20 cellular contexts compared by ENCODE assay signal in genomic region chr1:146010126-146010738, GRCh38. TPM values are rescaled to one million over a fixed set of nuclear protein-coding genes. Genes with fewer than 3 reads are reported as not detected.
DNase-seq lines count a peak whose midpoint lies in the region; ATAC-seq and TF ChIP-seq lines count a peak whose summit lies in the region.
"Had no signal": no experiment of that assay in that cellular context is flagged by ENCODE, and none has a peak within 500 bp of the region (broad histone marks: within the 10 kb centered on the region; RNA-seq: fewer than 3 reads in every experiment).

No MANE protein-coding gene starts in this region.

- H3K27ac ChIP-seq in heart left ventricle (peak overlapping the region; percentile 26 to 70 (median 56)), lower lobe of right lung (peak overlapping the region; percentile 77), upper lobe of right lung (peak overlapping the region; percentile 75)
- H3K27ac ChIP-seq: thoracic aorta, WERI-Rb-1 had no signal

- intact Hi-C loops in heart left ventricle (cut with DNase I) = loop anchor here in 8 of 10 donors (5.0 to 10.0 kb wide), 6 partner anchors 98 to 163 kb away; partner anchors contain the start of genes NUDT17 (in 2 of the 8) and ITGA10 (in 1 of the 8)
- intact Hi-C loops in cardiac septum (cut with DNase I) = loop anchor here (2.0 kb wide), 1 partner anchor 117 kb away; no protein-coding TSS in a partner anchor
- intact Hi-C loops in lower lobe of right lung (cut with DNase I) = loop anchor here (5.0 kb wide), 1 partner anchor 33 kb away; no protein-coding TSS in a partner anchor
- intact Hi-C loops in upper lobe of right lung (cut with DNase I) = loop anchor here (5.0 to 10.0 kb wide), 3 partner anchors 33 to 155 kb away; partner anchors contain the start of gene PIAS3
- intact Hi-C loops in activated T-helper 2 cell treated with anti-CD3 and anti-CD28 coated beads, Interferon-gamma antibody, Interleukin-2, Interleukin-4, amounts not matched to agents 10 μg/mL and 5 μg/mL and 100 μg/mL, durations not matched to agents 14 hours and 24 hours and 36 hours (cut with micrococcal nuclease) = loop anchor here (5.0 kb wide), 1 partner anchor 163 kb away; the partner anchor contains the start of gene NUDT17

- WGBS in heart left ventricle, 4 donors = 76 to 89% (median 81%) methylated on average over 8 of the region's 8 CpGs

- no peak overlapping the region for H3K27ac Mint-ChIP-seq in activated T-helper 2 cell treated with anti-CD3 and anti-CD28 coated beads, Interferon-gamma antibody, Interleukin-2, Interleukin-4, amounts not matched to agents 10 μg/mL and 5 μg/mL and 100 μg/mL, durations not matched to agents 14 hours and 24 hours and 36 hours
- H3K27ac Mint-ChIP-seq: natural killer cell had no signal

- H3K36me3 ChIP-seq in heart left ventricle (no peaks in the 10 kb centered on the region), lower lobe of right lung (no peaks in the 10 kb centered on the region), upper lobe of right lung (no peaks in the 10 kb centered on the region)
- H3K36me3 ChIP-seq: HAP-1, thoracic aorta, WERI-Rb-1 had no signal

- H3K4me1 ChIP-seq in heart left ventricle (peaks cover 2 to 51% (median 20%) of the 10 kb centered on the region in 12 donors), lower lobe of right lung (peaks cover 67% of the 10 kb centered on the region), upper lobe of right lung (peaks cover 39% of the 10 kb centered on the region)
- H3K4me1 ChIP-seq: HAP-1 had no signal

- H3K27me3 ChIP-seq in heart left ventricle = no peaks in the 10 kb centered on the region
- no peaks in the 10 kb centered on the region for H3K27me3 ChIP-seq in lower lobe of right lung (ENCODE audit: low read depth)
- no peaks in the 10 kb centered on the region for H3K27me3 ChIP-seq in upper lobe of right lung
- H3K27me3 ChIP-seq: body of pancreas had no signal

- H3K9me3 Mint-ChIP-seq in activated T-helper 2 cell treated with anti-CD3 and anti-CD28 coated beads, Interferon-gamma antibody, Interleukin-2, Interleukin-4, amounts not matched to agents 10 μg/mL and 5 μg/mL and 100 μg/mL, durations not matched to agents 14 hours and 24 hours and 36 hours = no peaks in the 10 kb centered on the region
- H3K9me3 Mint-ChIP-seq: natural killer cell had no signal

- peaks cover 5% of the 10 kb centered on the region for H3K27me3 Mint-ChIP-seq in activated T-helper 2 cell treated with anti-CD3 and anti-CD28 coated beads, Interferon-gamma antibody, Interleukin-2, Interleukin-4, amounts not matched to agents 10 μg/mL and 5 μg/mL and 100 μg/mL, durations not matched to agents 14 hours and 24 hours and 36 hours (ENCODE audit: low read depth)

- no peak for TF ChIP-seq POLR2A in heart left ventricle (IDR thresholded peaks at IDR 0.05)

- DNase-seq in heart left ventricle = no peak
- no peak for DNase-seq in cardiac septum (ENCODE audit: low spot score)
- peak; percentile 68 for DNase-seq in lower lobe of right lung
- peak; percentile 72 for DNase-seq in upper lobe of right lung
- no peak for DNase-seq in activated T-helper 2 cell treated with anti-CD3 and anti-CD28 coated beads, Interferon-gamma antibody, Interleukin-2, Interleukin-4, amounts not matched to agents 10 μg/mL and 5 μg/mL and 100 μg/mL, durations not matched to agents 14 hours and 24 hours and 36 hours (ENCODE audit: low spot score)
- DNase-seq: activated gamma-delta T cell treated with Interleukin-2 at 50 U/mL for 16 hours, body of pancreas, MM.1S, natural killer cell, NCI-H1930, NCI-H524, SW 1271, WERI-Rb-1 had no signal

- peaks cover 29% of the 10 kb centered on the region for H3K4me1 Mint-ChIP-seq in activated T-helper 2 cell treated with anti-CD3 and anti-CD28 coated beads, Interferon-gamma antibody, Interleukin-2, Interleukin-4, amounts not matched to agents 10 μg/mL and 5 μg/mL and 100 μg/mL, durations not matched to agents 14 hours and 24 hours and 36 hours (ENCODE audit: low read depth)

- H3K4me3 ChIP-seq in heart left ventricle (no peak overlapping the region), lower lobe of right lung (peak overlapping the region; percentile 14), upper lobe of right lung (no peak overlapping the region)
- H3K4me3 ChIP-seq: body of pancreas, GM12878, HAP-1, thoracic aorta had no signal

- H3K4me3 Mint-ChIP-seq in activated T-helper 2 cell treated with anti-CD3 and anti-CD28 coated beads, Interferon-gamma antibody, Interleukin-2, Interleukin-4, amounts not matched to agents 10 μg/mL and 5 μg/mL and 100 μg/mL, durations not matched to agents 14 hours and 24 hours and 36 hours (ENCODE audit: low read depth) = no peak overlapping the region
- H3K4me3 Mint-ChIP-seq: natural killer cell had no signal

- no peak for TF ChIP-seq CTCF in heart left ventricle (IDR thresholded peaks at IDR 0.05)
- TF ChIP-seq CTCF in lower lobe of right lung (IDR thresholded peaks at IDR 0.05) = no peak
- TF ChIP-seq CTCF in upper lobe of right lung (IDR thresholded peaks at IDR 0.05) = no peak

- H3K36me3 Mint-ChIP-seq in activated T-helper 2 cell treated with anti-CD3 and anti-CD28 coated beads, Interferon-gamma antibody, Interleukin-2, Interleukin-4, amounts not matched to agents 10 μg/mL and 5 μg/mL and 100 μg/mL, durations not matched to agents 14 hours and 24 hours and 36 hours (ENCODE audit: low read depth) = no peaks in the 10 kb centered on the region
- H3K36me3 Mint-ChIP-seq: natural killer cell had no signal

- ATAC-seq in heart left ventricle (peak; percentile 35 to 65 (median 44)), lower lobe of right lung (peak; percentile 75 to 84), upper lobe of right lung (peak; percentile 78), GM19328 (IDR thresholded peaks at IDR 0.05; ENCODE audit: unreplicated experiment) (no peak)
- ATAC-seq: body of pancreas, GM12878, natural killer cell, Panc1 had no signal

- H3K9me3 ChIP-seq in heart left ventricle (no peaks in the 10 kb centered on the region), lower lobe of right lung (no peaks in the 10 kb centered on the region), upper lobe of right lung (no peaks in the 10 kb centered on the region)
- H3K9me3 ChIP-seq: body of pancreas, HAP-1, thoracic aorta had no signal

RNA-seq across cellular contexts. Expression of gene HJV, which starts 11.3 kb away (rescaled TPM):
- total RNA-seq in heart left ventricle = 100 to 1,000 TPM in 3 of 9 donors, 10 to 100 TPM in 6; 21.8 to 125 (median 79.5) TPM
- 10 to 100 TPM in 1 of 2 donors, under 1 TPM in 1; 0.62 to 37.7 TPM for polyA plus RNA-seq in heart left ventricle
- 73.8 TPM for total RNA-seq in cardiac septum
- total RNA-seq in lower lobe of right lung = not detected
- not detected for total RNA-seq in upper lobe of right lung
- not detected in 2 replicates for total RNA-seq in activated T-helper 2 cell treated with anti-CD3 and anti-CD28 coated beads, Interferon-gamma antibody, Interleukin-2, Interleukin-4, amounts not matched to agents 10 μg/mL and 5 μg/mL and 100 μg/mL, durations not matched to agents 14 hours and 24 hours and 36 hours
- total RNA-seq: activated CD8-positive, alpha-beta memory T cell treated with anti-CD3 and anti-CD28 coated beads for 36 hours; body of pancreas; GM12878; lower leg skin; natural killer cell; thoracic aorta had no signal
- polyA plus RNA-seq: GM12878 had no signal

RNA-seq across cellular contexts. Expression of gene TXNIP, which starts 13.9 kb away (rescaled TPM):
- total RNA-seq in heart left ventricle = 1,000 to 10,000 TPM in 4 of 9 donors, 100 to 1,000 TPM in 5; 489 to 1,925 (median 1,000) TPM
- 100 to 1,000 TPM; 222 to 597 TPM for polyA plus RNA-seq in heart left ventricle
- total RNA-seq in cardiac septum = 689 TPM
- 1,554 TPM for total RNA-seq in lower lobe of right lung
- total RNA-seq in upper lobe of right lung = 945 TPM
- 37.8 and 39.1 TPM in 2 replicates for total RNA-seq in activated T-helper 2 cell treated with anti-CD3 and anti-CD28 coated beads, Interferon-gamma antibody, Interleukin-2, Interleukin-4, amounts not matched to agents 10 μg/mL and 5 μg/mL and 100 μg/mL, durations not matched to agents 14 hours and 24 hours and 36 hours

RNA-seq across cellular contexts. Expression of gene POLR3GL, which starts 45.7 kb away (rescaled TPM):
- total RNA-seq in heart left ventricle (10 to 100 TPM; 30.2 to 45.7 (median 36.0) TPM), cardiac septum (36.8 TPM), lower lobe of right lung (25.4 TPM), upper lobe of right lung (21.4 TPM)
- polyA plus RNA-seq in heart left ventricle = 10 to 100 TPM; 45.8 to 69.4 TPM
- total RNA-seq in activated T-helper 2 cell treated with anti-CD3 and anti-CD28 coated beads, Interferon-gamma antibody, Interleukin-2, Interleukin-4, amounts not matched to agents 10 μg/mL and 5 μg/mL and 100 μg/mL, durations not matched to agents 14 hours and 24 hours and 36 hours = 13.2 and 14.7 TPM in 2 replicates

RNA-seq across cellular contexts. Expression of gene ANKRD34A, which starts 45.9 kb away (rescaled TPM):
- total RNA-seq in heart left ventricle (1 to 10 TPM; 1.0 to 3.5 (median 1.7) TPM), cardiac septum (2.9 TPM), lower lobe of right lung (0.41 TPM), upper lobe of right lung (0.69 TPM)
- polyA plus RNA-seq in heart left ventricle = 1 to 10 TPM in 1 of 2 donors, under 1 TPM in 1; 0.65 to 1.9 TPM
- 4.1 TPM in 2 replicates for total RNA-seq in activated T-helper 2 cell treated with anti-CD3 and anti-CD28 coated beads, Interferon-gamma antibody, Interleukin-2, Interleukin-4, amounts not matched to agents 10 μg/mL and 5 μg/mL and 100 μg/mL, durations not matched to agents 14 hours and 24 hours and 36 hours

RNA-seq across cellular contexts. Expression of gene LIX1L, which starts 52.4 kb away (rescaled TPM):
- 10 to 100 TPM; 21.7 to 31.5 (median 26.4) TPM for total RNA-seq in heart left ventricle
- 10 to 100 TPM in 1 of 2 donors, 1 to 10 TPM in 1; 7.0 to 13.4 TPM for polyA plus RNA-seq in heart left ventricle
- 25.6 TPM for total RNA-seq in cardiac septum
- 30.9 TPM for total RNA-seq in lower lobe of right lung
- total RNA-seq in upper lobe of right lung = 32.8 TPM
- total RNA-seq in activated T-helper 2 cell treated with anti-CD3 and anti-CD28 coated beads, Interferon-gamma antibody, Interleukin-2, Interleukin-4, amounts not matched to agents 10 μg/mL and 5 μg/mL and 100 μg/mL, durations not matched to agents 14 hours and 24 hours and 36 hours = 38.1 and 39.4 TPM in 2 replicates

Comparison
In these comparisons a context has a peak if more than half of its experiments do, and no peak if none do; other contexts are left out.
1. DNase-seq: peak in lower lobe of right lung (single experiment) and upper lobe of right lung (single experiment); none in heart left ventricle (0 of 5), cardiac septum (single experiment) and activated T-helper 2 cell treated with anti-CD3 and anti-CD28 coated beads, Interferon-gamma antibody, Interleukin-2, Interleukin-4, amounts not matched to agents 10 μg/mL and 5 μg/mL and 100 μg/mL, durations not matched to agents 14 hours and 24 hours and 36 hours (single experiment).
2. RNA of gene HJV, which starts 11.3 kb away (total RNA-seq): 21.8 to 125 TPM in heart left ventricle and 73.8 TPM in cardiac septum (single experiment); not detected in lower lobe of right lung (single experiment), not detected in upper lobe of right lung (single experiment) and not detected in activated T-helper 2 cell treated with anti-CD3 and anti-CD28 coated beads, Interferon-gamma antibody, Interleukin-2, Interleukin-4, amounts not matched to agents 10 μg/mL and 5 μg/mL and 100 μg/mL, durations not matched to agents 14 hours and 24 hours and 36 hours; every median in the first group is over 10 times any median in the second.
3. RNA of gene TXNIP, which starts 13.9 kb away (total RNA-seq): 1,554 TPM in lower lobe of right lung (single experiment), 489 to 1,925 TPM in heart left ventricle, 945 TPM in upper lobe of right lung (single experiment) and 689 TPM in cardiac septum (single experiment); 37.8 to 39.1 TPM in activated T-helper 2 cell treated with anti-CD3 and anti-CD28 coated beads, Interferon-gamma antibody, Interleukin-2, Interleukin-4, amounts not matched to agents 10 μg/mL and 5 μg/mL and 100 μg/mL, durations not matched to agents 14 hours and 24 hours and 36 hours; every median in the first group is over 10 times any median in the second.
4. Peak in every context shown above with its lines, with median percentiles within 50 percentile points of each other: H3K27ac ChIP-seq.